In genomic region chr7:128236924-128237586, GRCh38 we compare ENCODE assay signal across 9 cellular contexts. TPM values are rescaled to one million over a fixed set of nuclear protein-coding genes. Genes with fewer than 3 reads are reported as not detected.
A peak's percentile ranks its signal among the peaks of the same experiment; 100 is the strongest.
DNase-seq lines count a peak whose midpoint lies in the region; ATAC-seq, FAIRE-seq and TF ChIP-seq lines count a peak whose summit lies in the region.
"Had no signal": no experiment of that assay in that cellular context is flagged by ENCODE, and none has a peak within 500 bp of the region (broad histone marks: within the 10 kb centered on the region; RNA-seq: fewer than 3 reads in every experiment).

No MANE protein-coding gene starts in this region.

- TF ChIP-seq CTCF in bronchial epithelial cell (IDR thresholded peaks at IDR 0.05; ENCODE audit: insufficient read depth, low read length, severe bottlenecking) (no peak), pancreas (IDR thresholded peaks at IDR 0.05) (no peak)

- FAIRE-seq in bronchial epithelial cell (lab: Jason Lieb, UNC) (peak; percentile 96), pancreas (lab: Jason Lieb, UNC) (no peak)

- peak; percentile 84 for DNase-seq in ELR (ENCODE audit: low read depth)
- peak; percentile 18 for DNase-seq in GOT3 (lab: John Stamatoyannopoulos, UW)
- DNase-seq in NCI-H69 (lab: John Stamatoyannopoulos, UW) = peak; percentile 64
- DNase-seq in bronchial epithelial cell (ENCODE audit: low read depth) = peak; percentile 100
- DNase-seq in pancreas = peak in 2 of 6 donors; percentile 20 to 37
- DNase-seq in NCI-H1048 (lab: John Stamatoyannopoulos, UW) = no peak

- H3K36me3 ChIP-seq in bronchial epithelial cell (ENCODE audit: control insufficient read depth, insufficient read depth, low read length) (no peaks in the 10 kb centered on the region), pancreas (no peaks in the 10 kb centered on the region)

- ATAC-seq in pancreas (peak; percentile 35 to 64 (median 39)), GM21390 (IDR thresholded peaks at IDR 0.05; ENCODE audit: unreplicated experiment) (no peak)

- H3K27ac ChIP-seq in pancreas = no peak overlapping the region

- H3K4me1 ChIP-seq in pancreas = no peaks in the 10 kb centered on the region

- intact Hi-C loops in pancreas (cut with DNase I) = no loop called here

- H3K27me3 ChIP-seq in bronchial epithelial cell (ENCODE audit: control insufficient read depth, insufficient read depth, low read length) (no peaks in the 10 kb centered on the region), pancreas (peaks cover 0 to 16% (median 5%) of the 10 kb centered on the region in 4 donors)

- H3K4me3 ChIP-seq in bronchial epithelial cell (ENCODE audit: low read depth, low read length) (no peak overlapping the region), pancreas (no peak overlapping the region)

- 32 to 50% methylated on average over 1 of the region's 1 CpG for WGBS in pancreas, 2 donors

- H3K9me3 ChIP-seq in pancreas = no peaks in the 10 kb centered on the region

RNA-seq across cellular contexts. Expression of gene LEP, which starts 4.0 kb away (rescaled TPM):
- total RNA-seq in bronchial epithelial cell (under 0.01 TPM in 2 replicates), pancreas (1 to 10 TPM in 2 of 6 donors, under 1 TPM in 3, not detected in 1; 0.06 to 5.2 (median 0.14) TPM)
- under 1 TPM; 0.05 to 0.68 TPM for polyA plus RNA-seq in pancreas
- total RNA-seq: neural crest cell; T-helper 1 cell treated with Interleukin-12 subunit alpha and Interleukin-12 subunit beta and Interleukin-4 antibody, amounts not matched to agents 30 ng/mL and 1 ng/mL, for 36 hours had no signal
